ENCODE assay signal across 17 cellular contexts in genomic region chr6:144178323-144178722, GRCh38.
"Had no signal": no experiment of that assay in that cellular context is flagged by ENCODE, and none has a peak within 500 bp of the region (broad histone marks: within the 10 kb centered on the region; RNA-seq: fewer than 3 reads in every experiment).

No MANE protein-coding gene starts in this region.

- H3K27ac ChIP-seq: ascending aorta had no signal

- H3K27me3 Mint-ChIP-seq: activated B cell treated with CpG ODN at 0.5 μM for 24 hours; stimulated activated naive CD8-positive, alpha-beta T cell treated with anti-CD3 and anti-CD28 coated beads, Interleukin-15, Interleukin-2, amounts not matched to agents 100 ng/mL and 50 ng/mL, for 24 hours had no signal

- ATAC-seq: left lobe of liver had no signal

- H3K36me3 Mint-ChIP-seq: type B pancreatic cell had no signal

- H3K9me3 Mint-ChIP-seq: activated B cell treated with CpG ODN at 0.5 μM for 24 hours; nephron progenitor cell; stimulated activated naive CD8-positive, alpha-beta T cell treated with anti-CD3 and anti-CD28 coated beads, Interleukin-15, Interleukin-2, amounts not matched to agents 100 ng/mL and 50 ng/mL, for 24 hours; type B pancreatic cell had no signal

- H3K4me3 Mint-ChIP-seq: activated B cell treated with CpG ODN at 0.5 μM for 24 hours; nephron progenitor cell; stimulated activated naive CD8-positive, alpha-beta T cell treated with anti-CD3 and anti-CD28 coated beads, Interleukin-15, Interleukin-2, amounts not matched to agents 100 ng/mL and 50 ng/mL, for 24 hours; type B pancreatic cell had no signal

- H3K27ac Mint-ChIP-seq: activated B cell treated with CpG ODN at 0.5 μM for 24 hours, nephron progenitor cell, type B pancreatic cell had no signal

- H3K27me3 ChIP-seq: ascending aorta had no signal

- H3K36me3 ChIP-seq: ascending aorta had no signal

- H3K4me3 ChIP-seq: ascending aorta had no signal

- DNase-seq: activated B cell treated with CpG ODN at 0.5 μM for 24 hours; activated CD4-positive, alpha-beta T cell treated with anti-CD3 and anti-CD28 coated beads, Interleukin-2, amount 50 U/mL, for 1 hour; activated gamma-delta T cell treated with Interleukin-2 at 50 U/mL for 16 hours; cortex of kidney; head of caudate nucleus; kidney; midbrain; nephron progenitor cell; occipital lobe; posterior cingulate gyrus; SHP77 treated with DMSO at 0.1 percent for 48 hours; SK-N-SH; T-helper 9 cell had no signal

- H3K4me1 ChIP-seq: ascending aorta had no signal

- H3K9me3 ChIP-seq: ascending aorta, SK-N-SH had no signal
